ENCODE assay signal across 15 cellular contexts in genomic region chr12:128083132-128083729, GRCh38.
DNase-seq lines count a peak whose midpoint lies in the region; ATAC-seq and TF ChIP-seq lines count a peak whose summit lies in the region.
"Had no signal": no experiment of that assay in that cellular context is flagged by ENCODE, and none has a peak within 500 bp of the region (broad histone marks: within the 10 kb centered on the region; RNA-seq: fewer than 3 reads in every experiment).

No MANE protein-coding gene starts in this region.

- H3K9me3 Mint-ChIP-seq in activated CD4-positive, alpha-beta T cell treated with anti-CD3 and anti-CD28 coated beads for 36 hours (ENCODE audit: low read depth) = peaks cover 2% of the 10 kb centered on the region
- no peaks in the 10 kb centered on the region for H3K9me3 Mint-ChIP-seq in activated naive CD8-positive, alpha-beta T cell treated with anti-CD3 and anti-CD28 coated beads, Interleukin-2, amount 10 ng/mL, durations not matched to agents 7 days and 5 days
- H3K9me3 Mint-ChIP-seq in activated naive CD8-positive, alpha-beta T cell treated with anti-CD3 and anti-CD28 coated beads, Interleukin-2, amount 50 U/mL, for 24 hours = peaks cover 4% of the 10 kb centered on the region
- H3K9me3 Mint-ChIP-seq in nephron progenitor cell = no peaks in the 10 kb centered on the region

- ATAC-seq in activated CD4-positive, alpha-beta T cell treated with anti-CD3 and anti-CD28 coated beads for 36 hours = peak; percentile 57
- ATAC-seq in activated naive CD8-positive, alpha-beta T cell treated with anti-CD3 and anti-CD28 coated beads, Interleukin-2, amount 10 ng/mL, durations not matched to agents 7 days and 5 days (ENCODE audit: low read depth) = peak; percentile 36
- no peak for ATAC-seq in activated naive CD8-positive, alpha-beta T cell treated with anti-CD3 and anti-CD28 coated beads, Interleukin-2, amount 50 U/mL, for 24 hours
- no peak for ATAC-seq in foreskin keratinocyte

- no peak for TF ChIP-seq POLR2A in tibial nerve (IDR thresholded peaks at IDR 0.05)

- H3K4me3 ChIP-seq in tibial nerve = no peak overlapping the region

- H3K4me1 ChIP-seq in foreskin keratinocyte (no peaks in the 10 kb centered on the region), tibial nerve (peaks cover 0 to 7% (median 0%) of the 10 kb centered on the region in 4 donors)

- no peak overlapping the region for H3K27ac Mint-ChIP-seq in activated CD4-positive, alpha-beta T cell treated with anti-CD3 and anti-CD28 coated beads for 36 hours
- H3K27ac Mint-ChIP-seq in activated naive CD8-positive, alpha-beta T cell treated with anti-CD3 and anti-CD28 coated beads, Interleukin-2, amount 10 ng/mL, durations not matched to agents 7 days and 5 days = no peak overlapping the region
- no peak overlapping the region for H3K27ac Mint-ChIP-seq in activated naive CD8-positive, alpha-beta T cell treated with anti-CD3 and anti-CD28 coated beads, Interleukin-2, amount 50 U/mL, for 24 hours
- peak overlapping the region; percentile 58 for H3K27ac Mint-ChIP-seq in nephron progenitor cell
- H3K27ac Mint-ChIP-seq: B cell; CD4-positive, alpha-beta T cell; HFFc6 had no signal

- 78 to 86% methylated on average over 7 of the region's 7 CpGs for WGBS in tibial nerve, 2 donors

- TF ChIP-seq CTCF in nephron progenitor cell (IDR thresholded peaks at IDR 0.05) (no peak), foreskin keratinocyte (conservative IDR thresholded peaks at IDR 0.05) (no peak), tibial nerve (IDR thresholded peaks at IDR 0.05) (no peak)

- H3K27me3 ChIP-seq in foreskin keratinocyte = no peaks in the 10 kb centered on the region
- H3K27me3 ChIP-seq in tibial nerve = no peaks in the 10 kb centered on the region

- no peaks in the 10 kb centered on the region for H3K36me3 Mint-ChIP-seq in activated CD4-positive, alpha-beta T cell treated with anti-CD3 and anti-CD28 coated beads for 36 hours (ENCODE audit: low read depth)
- no peaks in the 10 kb centered on the region for H3K36me3 Mint-ChIP-seq in activated naive CD8-positive, alpha-beta T cell treated with anti-CD3 and anti-CD28 coated beads, Interleukin-2, amount 10 ng/mL, durations not matched to agents 7 days and 5 days
- no peaks in the 10 kb centered on the region for H3K36me3 Mint-ChIP-seq in activated naive CD8-positive, alpha-beta T cell treated with anti-CD3 and anti-CD28 coated beads, Interleukin-2, amount 50 U/mL, for 24 hours (ENCODE audit: low read depth)
- H3K36me3 Mint-ChIP-seq in nephron progenitor cell (ENCODE audit: low read depth) = no peaks in the 10 kb centered on the region

- H3K9me3 ChIP-seq in tibial nerve = no peaks in the 10 kb centered on the region

- CTCF ChIA-PET in activated CD4-positive, alpha-beta T cell treated with anti-CD3 and anti-CD28 coated beads for 36 hours (lab: Charles Lee) = no interaction called here

- no peaks in the 10 kb centered on the region for H3K4me1 Mint-ChIP-seq in activated CD4-positive, alpha-beta T cell treated with anti-CD3 and anti-CD28 coated beads for 36 hours
- H3K4me1 Mint-ChIP-seq in activated naive CD8-positive, alpha-beta T cell treated with anti-CD3 and anti-CD28 coated beads, Interleukin-2, amount 10 ng/mL, durations not matched to agents 7 days and 5 days = no peaks in the 10 kb centered on the region
- no peaks in the 10 kb centered on the region for H3K4me1 Mint-ChIP-seq in activated naive CD8-positive, alpha-beta T cell treated with anti-CD3 and anti-CD28 coated beads, Interleukin-2, amount 50 U/mL, for 24 hours
- H3K4me1 Mint-ChIP-seq in nephron progenitor cell = peaks cover 8% of the 10 kb centered on the region
- H3K4me1 Mint-ChIP-seq: B cell had no signal

- TF ChIP-seq EP300 in tibial nerve (IDR thresholded peaks at IDR 0.05) = no peak

- DNase-seq in activated CD4-positive, alpha-beta T cell treated with anti-CD3 and anti-CD28 coated beads for 36 hours = no peak
- DNase-seq in activated CD4-positive, alpha-beta T cell treated with anti-CD3 and anti-CD28 coated beads, Interleukin-2, amount 50 U/mL, for 4 hours = no peak
- DNase-seq in activated naive CD8-positive, alpha-beta T cell treated with anti-CD3 and anti-CD28 coated beads, Interleukin-2, amount 10 ng/mL, durations not matched to agents 7 days and 5 days = no peak
- DNase-seq in activated naive CD8-positive, alpha-beta T cell treated with anti-CD3 and anti-CD28 coated beads, Interleukin-2, amount 50 U/mL, for 24 hours = no peak
- DNase-seq in nephron progenitor cell (no peak), foreskin keratinocyte (no peak), tibial nerve (ENCODE audit: low spot score in 2 of 2) (no peak)
- DNase-seq: ACHN; C1 segment of cervical spinal cord; Calu3; CD4-positive, alpha-beta T cell; DMS 273 treated with DMSO at 0.1 percent for 48 hours; HCEC 1CT; HFFc6 had no signal

- H3K27ac ChIP-seq in foreskin keratinocyte = no peak overlapping the region
- H3K27ac ChIP-seq in tibial nerve = no peak overlapping the region

- intact Hi-C loops in activated CD4-positive, alpha-beta T cell treated with anti-CD3 and anti-CD28 coated beads for 36 hours (cut with DNase I, micrococcal nuclease) = no loop called here

- no peaks in the 10 kb centered on the region for H3K27me3 Mint-ChIP-seq in activated CD4-positive, alpha-beta T cell treated with anti-CD3 and anti-CD28 coated beads for 36 hours
- H3K27me3 Mint-ChIP-seq in activated naive CD8-positive, alpha-beta T cell treated with anti-CD3 and anti-CD28 coated beads, Interleukin-2, amount 10 ng/mL, durations not matched to agents 7 days and 5 days = no peaks in the 10 kb centered on the region
- H3K27me3 Mint-ChIP-seq in activated naive CD8-positive, alpha-beta T cell treated with anti-CD3 and anti-CD28 coated beads, Interleukin-2, amount 50 U/mL, for 24 hours = no peaks in the 10 kb centered on the region
- H3K27me3 Mint-ChIP-seq in nephron progenitor cell (ENCODE audit: low read depth, poor library complexity) = peaks cover 1% of the 10 kb centered on the region
- H3K27me3 Mint-ChIP-seq: B cell; CD4-positive, alpha-beta T cell had no signal

- POLR2A ChIA-PET in activated CD4-positive, alpha-beta T cell treated with anti-CD3 and anti-CD28 coated beads for 36 hours (lab: Charles Lee) = no interaction called here
- POLR2A ChIA-PET in activated naive CD8-positive, alpha-beta T cell treated with anti-CD3 and anti-CD28 coated beads, Interleukin-2, amount 10 ng/mL, durations not matched to agents 7 days and 5 days (lab: Charles Lee) = no interaction called here

- no peaks in the 10 kb centered on the region for H3K36me3 ChIP-seq in tibial nerve

- no peak overlapping the region for H3K4me3 Mint-ChIP-seq in activated CD4-positive, alpha-beta T cell treated with anti-CD3 and anti-CD28 coated beads for 36 hours
- no peak overlapping the region for H3K4me3 Mint-ChIP-seq in activated naive CD8-positive, alpha-beta T cell treated with anti-CD3 and anti-CD28 coated beads, Interleukin-2, amount 10 ng/mL, durations not matched to agents 7 days and 5 days
- no peak overlapping the region for H3K4me3 Mint-ChIP-seq in activated naive CD8-positive, alpha-beta T cell treated with anti-CD3 and anti-CD28 coated beads, Interleukin-2, amount 50 U/mL, for 24 hours
- H3K4me3 Mint-ChIP-seq in nephron progenitor cell = no peak overlapping the region
- H3K4me3 Mint-ChIP-seq: B cell; CD4-positive, alpha-beta T cell; HFFc6 had no signal

Comparison
In these comparisons a context has a peak if more than half of its experiments do, and no peak if none do; other contexts are left out.
1. ATAC-seq: peak in activated CD4-positive, alpha-beta T cell treated with anti-CD3 and anti-CD28 coated beads for 36 hours (single experiment) and activated naive CD8-positive, alpha-beta T cell treated with anti-CD3 and anti-CD28 coated beads, Interleukin-2, amount 10 ng/mL, durations not matched to agents 7 days and 5 days (single experiment); none in activated naive CD8-positive, alpha-beta T cell treated with anti-CD3 and anti-CD28 coated beads, Interleukin-2, amount 50 U/mL, for 24 hours (single experiment) and foreskin keratinocyte (single experiment).